1 cellular context compared by ENCODE assay signal in the genomic region with DNA sequence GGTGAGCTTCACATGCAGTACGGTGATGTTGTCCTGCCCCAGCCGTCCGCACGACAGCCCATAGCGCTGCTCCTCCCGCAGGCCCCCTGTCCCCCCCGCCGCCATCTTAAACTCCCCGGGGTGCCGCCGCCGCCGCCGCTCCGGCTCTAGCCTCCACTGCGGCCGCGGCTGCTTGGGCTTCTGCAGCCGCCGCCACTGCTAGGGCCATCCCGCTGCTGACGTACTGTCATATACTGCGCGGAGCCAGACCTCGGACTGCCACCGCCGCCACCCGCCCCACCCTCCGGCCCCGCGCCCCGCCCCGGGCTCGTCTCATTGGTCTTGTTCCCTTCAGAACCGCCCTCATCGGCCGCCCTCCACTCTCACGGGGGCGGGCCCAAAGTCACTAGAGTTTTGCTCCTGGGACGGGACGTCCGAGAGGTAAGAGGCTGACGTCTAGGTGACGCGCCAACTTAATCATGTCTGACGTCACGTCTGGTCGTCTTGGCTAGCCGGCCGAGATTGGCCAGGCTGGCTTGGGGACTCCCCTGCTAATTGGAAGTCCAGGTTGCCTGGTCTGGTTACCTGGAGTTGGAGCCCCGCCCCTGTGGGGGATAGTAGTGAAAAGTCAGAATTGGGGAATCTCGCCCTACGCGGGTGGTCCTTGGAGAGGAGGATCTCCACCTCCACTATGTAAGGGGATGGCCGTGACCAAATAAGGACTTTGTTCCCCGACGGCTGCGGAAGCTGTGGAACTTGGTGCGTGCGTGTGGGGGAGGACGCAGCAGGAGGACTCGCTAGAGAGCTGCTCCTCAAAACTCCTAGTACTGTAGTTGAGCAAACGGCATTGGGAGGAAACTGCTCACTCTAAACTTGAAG.
TF ChIP-seq lines count a peak whose summit lies in the region.

A gene (minus strand): TSS at position 235 of the 858 bp plus-strand sequence. CDS start 130 bp downstream, at position 105.

TF ChIP-seq in K562, 482 proteins besides CTCF, POLR2A, EP300 and RAD21 (continued from another document and continues in another):
- TF ChIP-seq, protein P1, sequence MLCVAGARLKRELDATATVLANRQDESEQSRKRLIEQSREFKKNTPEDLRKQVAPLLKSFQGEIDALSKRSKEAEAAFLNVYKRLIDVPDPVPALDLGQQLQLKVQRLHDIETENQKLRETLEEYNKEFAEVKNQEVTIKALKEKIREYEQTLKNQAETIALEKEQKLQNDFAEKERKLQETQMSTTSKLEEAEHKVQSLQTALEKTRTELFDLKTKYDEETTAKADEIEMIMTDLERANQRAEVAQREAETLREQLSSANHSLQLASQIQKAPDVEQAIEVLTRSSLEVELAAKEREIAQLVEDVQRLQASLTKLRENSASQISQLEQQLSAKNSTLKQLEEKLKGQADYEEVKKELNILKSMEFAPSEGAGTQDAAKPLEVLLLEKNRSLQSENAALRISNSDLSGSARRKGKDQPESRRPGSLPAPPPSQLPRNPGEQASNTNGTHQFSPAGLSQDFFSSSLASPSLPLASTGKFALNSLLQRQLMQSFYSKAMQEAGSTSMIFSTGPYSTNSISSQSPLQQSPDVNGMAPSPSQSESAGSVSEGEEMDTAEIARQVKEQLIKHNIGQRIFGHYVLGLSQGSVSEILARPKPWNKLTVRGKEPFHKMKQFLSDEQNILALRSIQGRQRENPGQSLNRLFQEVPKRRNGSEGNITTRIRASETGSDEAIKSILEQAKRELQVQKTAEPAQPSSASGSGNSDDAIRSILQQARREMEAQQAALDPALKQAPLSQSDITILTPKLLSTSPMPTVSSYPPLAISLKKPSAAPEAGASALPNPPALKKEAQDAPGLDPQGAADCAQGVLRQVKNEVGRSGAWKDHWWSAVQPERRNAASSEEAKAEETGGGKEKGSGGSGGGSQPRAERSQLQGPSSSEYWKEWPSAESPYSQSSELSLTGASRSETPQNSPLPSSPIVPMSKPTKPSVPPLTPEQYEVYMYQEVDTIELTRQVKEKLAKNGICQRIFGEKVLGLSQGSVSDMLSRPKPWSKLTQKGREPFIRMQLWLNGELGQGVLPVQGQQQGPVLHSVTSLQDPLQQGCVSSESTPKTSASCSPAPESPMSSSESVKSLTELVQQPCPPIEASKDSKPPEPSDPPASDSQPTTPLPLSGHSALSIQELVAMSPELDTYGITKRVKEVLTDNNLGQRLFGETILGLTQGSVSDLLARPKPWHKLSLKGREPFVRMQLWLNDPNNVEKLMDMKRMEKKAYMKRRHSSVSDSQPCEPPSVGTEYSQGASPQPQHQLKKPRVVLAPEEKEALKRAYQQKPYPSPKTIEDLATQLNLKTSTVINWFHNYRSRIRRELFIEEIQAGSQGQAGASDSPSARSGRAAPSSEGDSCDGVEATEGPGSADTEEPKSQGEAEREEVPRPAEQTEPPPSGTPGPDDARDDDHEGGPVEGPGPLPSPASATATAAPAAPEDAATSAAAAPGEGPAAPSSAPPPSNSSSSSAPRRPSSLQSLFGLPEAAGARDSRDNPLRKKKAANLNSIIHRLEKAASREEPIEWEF (CRISPR knock-in tag; IDR thresholded peaks at IDR 0.05): no peak
- TF ChIP-seq, protein P2, sequence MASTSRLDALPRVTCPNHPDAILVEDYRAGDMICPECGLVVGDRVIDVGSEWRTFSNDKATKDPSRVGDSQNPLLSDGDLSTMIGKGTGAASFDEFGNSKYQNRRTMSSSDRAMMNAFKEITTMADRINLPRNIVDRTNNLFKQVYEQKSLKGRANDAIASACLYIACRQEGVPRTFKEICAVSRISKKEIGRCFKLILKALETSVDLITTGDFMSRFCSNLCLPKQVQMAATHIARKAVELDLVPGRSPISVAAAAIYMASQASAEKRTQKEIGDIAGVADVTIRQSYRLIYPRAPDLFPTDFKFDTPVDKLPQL (IDR thresholded peaks at IDR 0.05; ENCODE audit: extremely low read depth, insufficient read length): no peak
- TF ChIP-seq ZEB2 (IDR thresholded peaks at IDR 0.05) (peak; percentile 73), RCOR1 (IDR thresholded peaks at IDR 0.05; ENCODE audit: borderline replicate concordance in 1 of 2, low read depth in 2 of 2, low read length in 2 of 2) (peak in 1 of 2 experiments; percentile 81; a peak in 2 of 4 replicates), ELF4 (CRISPR knock-in tag; IDR thresholded peaks at IDR 0.05) (no peak), RUNX1 (IDR thresholded peaks at IDR 0.05; ENCODE audit: low read depth) (no peak), ZNF121 (CRISPR knock-in tag; conservative IDR thresholded peaks at IDR 0.05) (no peak), ELF2 (CRISPR knock-in tag; IDR thresholded peaks at IDR 0.05) (no peak), SP1 (CRISPR knock-in tag; IDR thresholded peaks at IDR 0.05) (peak; percentile 84), JUND (IDR thresholded peaks at IDR 0.05; ENCODE audit: borderline replicate concordance, low read depth, low read length) (peak; percentile 92), JUND (tag; IDR thresholded peaks at IDR 0.05; ENCODE audit: borderline replicate concordance, low read depth, low read length) (peak; percentile 83; the same call in 2 of the 3 replicates), FOXK1 (CRISPR knock-in tag; IDR thresholded peaks at IDR 0.05; ENCODE audit: borderline replicate concordance) (no peak), NR3C1 (CRISPR knock-in tag; IDR thresholded peaks at IDR 0.05) (no peak), ZNF282 (CRISPR knock-in tag; IDR thresholded peaks at IDR 0.05) (no peak), CAMTA2 (CRISPR knock-in tag; conservative IDR thresholded peaks at IDR 0.05) (no peak), TAF15 (IDR thresholded peaks at IDR 0.05; ENCODE audit: low read depth, low read length) (no peak), HMG20B (CRISPR knock-in tag; IDR thresholded peaks at IDR 0.05) (no peak), ZFP36 (IDR thresholded peaks at IDR 0.05; ENCODE audit: low read depth, low read length, partially characterized antibody) (peak; percentile 17), MEF2D (tag; conservative IDR thresholded peaks at IDR 0.05; ENCODE audit: low read depth) (no peak), KLF1 (tag; IDR thresholded peaks at IDR 0.05) (peak; percentile 86), MCM7 (IDR thresholded peaks at IDR 0.05) (no peak), HEY1 (CRISPR knock-in tag; IDR thresholded peaks at IDR 0.05; ENCODE audit: borderline replicate concordance) (no peak), ZNF445 (CRISPR knock-in tag; IDR thresholded peaks at IDR 0.05; ENCODE audit: low read depth) (no peak), ZKSCAN3 (CRISPR knock-in tag; IDR thresholded peaks at IDR 0.05) (no peak), KAT8 (IDR thresholded peaks at IDR 0.05; ENCODE audit: low read depth) (no peak), BHLHE40 (IDR thresholded peaks at IDR 0.05; ENCODE audit: low read length) (peak; percentile 26; the same call in 1 of the 2 replicates), HDAC6 (IDR thresholded peaks at IDR 0.05; ENCODE audit: low read depth, low read length) (no peak), ZNF146 (CRISPR knock-in tag; IDR thresholded peaks at IDR 0.05; ENCODE audit: unreplicated experiment) (no peak), SETDB1 (IDR thresholded peaks at IDR 0.05; ENCODE audit: low read length) (no peak), ZNF41 (CRISPR knock-in tag; conservative IDR thresholded peaks at IDR 0.05) (no peak), PHB (CRISPR knock-in tag; IDR thresholded peaks at IDR 0.05) (peak; percentile 72; the same call in 1 of the 2 replicates)
- TF ChIP-seq, protein P3, sequence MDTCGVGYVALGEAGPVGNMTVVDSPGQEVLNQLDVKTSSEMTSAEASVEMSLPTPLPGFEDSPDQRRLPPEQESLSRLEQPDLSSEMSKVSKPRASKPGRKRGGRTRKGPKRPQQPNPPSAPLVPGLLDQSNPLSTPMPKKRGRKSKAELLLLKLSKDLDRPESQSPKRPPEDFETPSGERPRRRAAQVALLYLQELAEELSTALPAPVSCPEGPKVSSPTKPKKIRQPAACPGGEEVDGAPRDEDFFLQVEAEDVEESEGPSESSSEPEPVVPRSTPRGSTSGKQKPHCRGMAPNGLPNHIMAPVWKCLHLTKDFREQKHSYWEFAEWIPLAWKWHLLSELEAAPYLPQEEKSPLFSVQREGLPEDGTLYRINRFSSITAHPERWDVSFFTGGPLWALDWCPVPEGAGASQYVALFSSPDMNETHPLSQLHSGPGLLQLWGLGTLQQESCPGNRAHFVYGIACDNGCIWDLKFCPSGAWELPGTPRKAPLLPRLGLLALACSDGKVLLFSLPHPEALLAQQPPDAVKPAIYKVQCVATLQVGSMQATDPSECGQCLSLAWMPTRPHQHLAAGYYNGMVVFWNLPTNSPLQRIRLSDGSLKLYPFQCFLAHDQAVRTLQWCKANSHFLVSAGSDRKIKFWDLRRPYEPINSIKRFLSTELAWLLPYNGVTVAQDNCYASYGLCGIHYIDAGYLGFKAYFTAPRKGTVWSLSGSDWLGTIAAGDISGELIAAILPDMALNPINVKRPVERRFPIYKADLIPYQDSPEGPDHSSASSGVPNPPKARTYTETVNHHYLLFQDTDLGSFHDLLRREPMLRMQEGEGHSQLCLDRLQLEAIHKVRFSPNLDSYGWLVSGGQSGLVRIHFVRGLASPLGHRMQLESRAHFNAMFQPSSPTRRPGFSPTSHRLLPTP (IDR thresholded peaks at IDR 0.05; ENCODE audit: borderline replicate concordance, extremely low read depth, insufficient read length): no peak
- TF ChIP-seq, protein P4, sequence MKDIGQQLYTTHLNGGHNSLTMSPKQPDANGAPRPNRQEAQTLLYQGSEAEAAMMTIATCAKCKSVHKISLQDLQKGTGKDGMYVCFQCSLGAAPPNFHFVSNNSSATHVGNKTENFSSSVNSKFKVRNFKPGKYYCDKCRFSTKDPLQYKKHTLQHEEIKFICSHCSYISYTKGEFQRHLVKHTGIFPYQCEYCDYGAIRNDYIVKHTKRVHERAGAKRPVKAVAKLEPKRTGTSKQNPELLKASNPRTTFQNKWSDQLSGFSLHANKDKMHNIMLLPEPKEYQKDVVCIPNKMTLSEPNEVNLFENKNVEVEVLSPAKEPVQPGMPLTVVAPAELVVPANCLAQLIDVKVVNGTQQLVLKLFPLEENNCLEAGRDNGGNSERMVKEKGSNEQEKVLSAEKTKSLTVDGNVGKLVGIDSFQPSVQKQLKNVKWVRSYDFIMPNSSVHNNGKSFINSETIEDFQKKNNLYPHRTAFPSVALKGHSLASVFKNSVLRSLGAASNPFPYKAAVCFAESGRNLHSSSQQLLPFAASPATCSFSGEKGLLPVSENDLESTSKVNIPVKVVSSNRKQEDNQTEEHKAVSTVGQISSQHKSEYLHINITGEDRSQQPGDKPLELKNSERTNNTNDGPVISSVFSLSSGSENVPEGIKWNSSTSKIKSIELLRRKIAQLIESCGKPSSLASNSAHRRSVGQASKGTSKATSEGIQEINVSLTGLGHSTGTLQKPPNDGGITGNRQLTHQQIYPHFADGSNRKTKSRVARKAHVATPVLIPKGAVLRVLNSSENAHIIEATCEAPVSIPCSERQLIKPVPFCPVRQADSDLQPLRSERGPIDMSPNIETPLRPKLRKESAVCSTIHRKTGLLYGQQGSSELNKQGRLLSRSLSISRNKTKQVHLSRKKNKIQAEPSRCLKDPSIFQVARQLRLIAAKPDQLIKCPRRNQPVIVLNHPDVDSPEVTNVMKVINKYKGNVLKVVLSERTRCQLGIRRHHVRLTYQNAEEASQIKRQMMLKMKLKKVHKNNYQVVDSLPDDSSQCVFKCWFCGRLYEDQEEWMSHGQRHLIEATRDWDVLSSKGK (CRISPR knock-in tag; IDR thresholded peaks at IDR 0.05): no peak
- TF ChIP-seq, protein P5, sequence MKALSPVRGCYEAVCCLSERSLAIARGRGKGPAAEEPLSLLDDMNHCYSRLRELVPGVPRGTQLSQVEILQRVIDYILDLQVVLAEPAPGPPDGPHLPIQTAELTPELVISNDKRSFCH (CRISPR knock-in tag; IDR thresholded peaks at IDR 0.05): no peak
- TF ChIP-seq, protein P5 (tag; IDR thresholded peaks at IDR 0.05): 0 out of 2 replicates have a peak, but pooled peaks have one; percentile 6
- TF ChIP-seq, protein P6, sequence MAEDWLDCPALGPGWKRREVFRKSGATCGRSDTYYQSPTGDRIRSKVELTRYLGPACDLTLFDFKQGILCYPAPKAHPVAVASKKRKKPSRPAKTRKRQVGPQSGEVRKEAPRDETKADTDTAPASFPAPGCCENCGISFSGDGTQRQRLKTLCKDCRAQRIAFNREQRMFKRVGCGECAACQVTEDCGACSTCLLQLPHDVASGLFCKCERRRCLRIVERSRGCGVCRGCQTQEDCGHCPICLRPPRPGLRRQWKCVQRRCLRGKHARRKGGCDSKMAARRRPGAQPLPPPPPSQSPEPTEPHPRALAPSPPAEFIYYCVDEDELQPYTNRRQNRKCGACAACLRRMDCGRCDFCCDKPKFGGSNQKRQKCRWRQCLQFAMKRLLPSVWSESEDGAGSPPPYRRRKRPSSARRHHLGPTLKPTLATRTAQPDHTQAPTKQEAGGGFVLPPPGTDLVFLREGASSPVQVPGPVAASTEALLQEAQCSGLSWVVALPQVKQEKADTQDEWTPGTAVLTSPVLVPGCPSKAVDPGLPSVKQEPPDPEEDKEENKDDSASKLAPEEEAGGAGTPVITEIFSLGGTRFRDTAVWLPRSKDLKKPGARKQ (CRISPR knock-in tag; IDR thresholded peaks at IDR 0.05): no peak
- TF ChIP-seq, protein P7, sequence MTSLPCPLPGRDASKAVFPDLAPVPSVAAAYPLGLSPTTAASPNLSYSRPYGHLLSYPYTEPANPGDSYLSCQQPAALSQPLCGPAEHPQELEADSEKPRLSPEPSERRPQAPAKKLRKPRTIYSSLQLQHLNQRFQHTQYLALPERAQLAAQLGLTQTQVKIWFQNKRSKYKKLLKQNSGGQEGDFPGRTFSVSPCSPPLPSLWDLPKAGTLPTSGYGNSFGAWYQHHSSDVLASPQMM (CRISPR knock-in tag; IDR thresholded peaks at IDR 0.05): no peak
- TF ChIP-seq, protein P8, sequence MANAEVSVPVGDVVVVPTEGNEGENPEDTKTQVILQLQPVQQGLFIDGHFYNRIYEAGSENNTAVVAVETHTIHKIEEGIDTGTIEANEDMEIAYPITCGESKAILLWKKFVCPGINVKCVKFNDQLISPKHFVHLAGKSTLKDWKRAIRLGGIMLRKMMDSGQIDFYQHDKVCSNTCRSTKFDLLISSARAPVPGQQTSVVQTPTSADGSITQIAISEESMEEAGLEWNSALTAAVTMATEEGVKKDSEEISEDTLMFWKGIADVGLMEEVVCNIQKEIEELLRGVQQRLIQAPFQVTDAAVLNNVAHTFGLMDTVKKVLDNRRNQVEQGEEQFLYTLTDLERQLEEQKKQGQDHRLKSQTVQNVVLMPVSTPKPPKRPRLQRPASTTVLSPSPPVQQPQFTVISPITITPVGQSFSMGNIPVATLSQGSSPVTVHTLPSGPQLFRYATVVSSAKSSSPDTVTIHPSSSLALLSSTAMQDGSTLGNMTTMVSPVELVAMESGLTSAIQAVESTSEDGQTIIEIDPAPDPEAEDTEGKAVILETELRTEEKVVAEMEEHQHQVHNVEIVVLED (CRISPR knock-in tag; IDR thresholded peaks at IDR 0.05): peak; percentile 89
- TF ChIP-seq, protein P9, sequence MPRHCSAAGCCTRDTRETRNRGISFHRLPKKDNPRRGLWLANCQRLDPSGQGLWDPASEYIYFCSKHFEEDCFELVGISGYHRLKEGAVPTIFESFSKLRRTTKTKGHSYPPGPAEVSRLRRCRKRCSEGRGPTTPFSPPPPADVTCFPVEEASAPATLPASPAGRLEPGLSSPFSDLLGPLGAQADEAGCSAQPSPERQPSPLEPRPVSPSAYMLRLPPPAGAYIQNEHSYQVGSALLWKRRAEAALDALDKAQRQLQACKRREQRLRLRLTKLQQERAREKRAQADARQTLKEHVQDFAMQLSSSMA (CRISPR knock-in tag; IDR thresholded peaks at IDR 0.05): no peak
- TF ChIP-seq, protein P10, sequence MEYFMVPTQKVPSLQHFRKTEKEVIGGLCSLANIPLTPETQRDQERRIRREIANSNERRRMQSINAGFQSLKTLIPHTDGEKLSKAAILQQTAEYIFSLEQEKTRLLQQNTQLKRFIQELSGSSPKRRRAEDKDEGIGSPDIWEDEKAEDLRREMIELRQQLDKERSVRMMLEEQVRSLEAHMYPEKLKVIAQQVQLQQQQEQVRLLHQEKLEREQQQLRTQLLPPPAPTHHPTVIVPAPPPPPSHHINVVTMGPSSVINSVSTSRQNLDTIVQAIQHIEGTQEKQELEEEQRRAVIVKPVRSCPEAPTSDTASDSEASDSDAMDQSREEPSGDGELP (CRISPR knock-in tag; IDR thresholded peaks at IDR 0.05; ENCODE audit: borderline replicate concordance): peak; percentile 50; the same call in 1 of the 2 replicates
